Comparison of ENCODE assay signal across 15 cellular contexts in the genomic region with DNA sequence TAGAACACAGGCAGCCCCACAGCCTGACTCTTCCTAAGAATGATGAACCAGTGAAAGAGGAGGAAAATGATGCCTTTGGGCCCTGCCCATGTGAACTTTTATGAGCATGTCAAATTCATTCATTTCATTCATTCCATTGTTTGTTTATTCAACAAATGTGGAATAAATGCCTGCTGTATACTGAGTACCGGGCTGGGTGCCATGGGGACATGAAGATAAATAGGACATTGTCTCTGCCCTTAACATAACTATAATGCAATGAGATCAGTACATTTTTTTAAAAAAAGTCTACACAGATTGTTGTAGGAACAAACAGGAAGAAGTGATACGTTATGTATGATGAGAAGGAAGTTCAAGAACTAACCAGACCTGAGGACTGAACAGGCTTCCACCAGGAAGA.
"Had no signal": no experiment of that assay in that cellular context is flagged by ENCODE, and none has a peak within 500 bp of the region (broad histone marks: within the 10 kb centered on the region; RNA-seq: fewer than 3 reads in every experiment).

No MANE protein-coding gene starts in this region.

- H3K27me3 ChIP-seq: adrenal gland, dorsolateral prefrontal cortex, foreskin keratinocyte, tibial artery had no signal

- H3K27me3 Mint-ChIP-seq: activated CD4-positive, alpha-beta T cell treated with anti-CD3 and anti-CD28 coated beads for 36 hours; activated naive CD4-positive, alpha-beta T cell treated with anti-CD3 and anti-CD28 coated beads, Interleukin-2, amount 50 U/mL, for 24 hours had no signal

- H3K9me3 ChIP-seq: adrenal gland, tibial artery had no signal

- H3K27ac Mint-ChIP-seq: activated CD4-positive, alpha-beta T cell treated with anti-CD3 and anti-CD28 coated beads for 36 hours; activated naive CD4-positive, alpha-beta T cell treated with anti-CD3 and anti-CD28 coated beads, Interleukin-2, amount 50 U/mL, for 24 hours; endodermal cell; nephron; T-helper 2 cell treated with Interferon-gamma antibody and Interleukin-4, amounts not matched to agents 5 μg/mL and 100 μg/mL, for 36 hours; WTC11 had no signal

- H3K27ac ChIP-seq: adrenal gland, foreskin keratinocyte, tibial artery had no signal

- H3K36me3 ChIP-seq: adrenal gland, tibial artery had no signal

- H3K4me3 Mint-ChIP-seq: activated CD4-positive, alpha-beta T cell treated with anti-CD3 and anti-CD28 coated beads for 36 hours; activated naive CD4-positive, alpha-beta T cell treated with anti-CD3 and anti-CD28 coated beads, Interleukin-2, amount 50 U/mL, for 24 hours; endodermal cell; nephron; T-helper 2 cell treated with Interferon-gamma antibody and Interleukin-4, amounts not matched to agents 5 μg/mL and 100 μg/mL, for 36 hours; WTC11 had no signal

- H3K9me3 Mint-ChIP-seq: activated naive CD4-positive, alpha-beta T cell treated with anti-CD3 and anti-CD28 coated beads, Interleukin-2, amount 50 U/mL, for 24 hours; T-helper 2 cell treated with Interferon-gamma antibody and Interleukin-4, amounts not matched to agents 5 μg/mL and 100 μg/mL, for 36 hours; WTC11 had no signal

- DNase-seq: activated CD4-positive, alpha-beta T cell treated with anti-CD3 and anti-CD28 coated beads for 36 hours; activated CD4-positive, alpha-beta T cell treated with anti-CD3 and anti-CD28 coated beads, Interleukin-2, amount 50 U/mL, for 48 hours; activated gamma-delta T cell; adrenal gland; endodermal cell; foreskin keratinocyte; kidney glomerular epithelial cell; stimulated activated CD8-positive, alpha-beta memory T cell treated with anti-CD3 and anti-CD28 coated beads, Interleukin-4, amount 100 ng/mL, for 48 hours; stimulated activated naive CD4-positive, alpha-beta T cell; tibial artery had no signal

- H3K4me1 ChIP-seq: foreskin keratinocyte, tibial artery had no signal

- H3K4me3 ChIP-seq: adrenal gland, dorsolateral prefrontal cortex, tibial artery had no signal
